19 cellular contexts compared by ENCODE assay signal in genomic region chr6:162151050-162151658, GRCh38.
DNase-seq lines count a peak whose midpoint lies in the region; ATAC-seq and TF ChIP-seq lines count a peak whose summit lies in the region.
"Had no signal": no experiment of that assay in that cellular context is flagged by ENCODE, and none has a peak within 500 bp of the region (broad histone marks: within the 10 kb centered on the region; RNA-seq: fewer than 3 reads in every experiment).

No MANE protein-coding gene starts in this region.

- peaks cover 4% of the 10 kb centered on the region for H3K4me1 Mint-ChIP-seq in stimulated activated naive CD8-positive, alpha-beta T cell treated with anti-CD3 and anti-CD28 coated beads, Interleukin-15, Interleukin-2, amounts not matched to agents 100 ng/mL and 50 ng/mL, for 24 hours (ENCODE audit: low read depth)
- no peaks in the 10 kb centered on the region for H3K4me1 Mint-ChIP-seq in nephron progenitor cell
- H3K4me1 Mint-ChIP-seq: activated naive CD8-positive, alpha-beta T cell treated with anti-CD3 and anti-CD28 coated beads for 36 hours had no signal

- H3K79me1 ChIP-seq in mesenchymal stem cell (replicated peaks; ENCODE audit: low read length, poor library complexity, severe bottlenecking) = no peaks in the 10 kb centered on the region

- peaks cover 5% of the 10 kb centered on the region for H3K9me3 ChIP-seq in mesenchymal stem cell (ENCODE audit: control insufficient read depth, low read length)

- peak overlapping the region; percentile 15 for H3K4me3 Mint-ChIP-seq in stimulated activated naive CD8-positive, alpha-beta T cell treated with anti-CD3 and anti-CD28 coated beads, Interleukin-15, Interleukin-2, amounts not matched to agents 100 ng/mL and 50 ng/mL, for 24 hours
- H3K4me3 Mint-ChIP-seq in nephron progenitor cell = no peak overlapping the region
- H3K4me3 Mint-ChIP-seq: activated naive CD8-positive, alpha-beta T cell treated with anti-CD3 and anti-CD28 coated beads for 36 hours; GM23338; naive thymus-derived CD8-positive, alpha-beta T cell had no signal

- no peak overlapping the region for H3K4me2 ChIP-seq in mesenchymal stem cell (ENCODE audit: low read length, poor library complexity, severe bottlenecking)
- H3K4me2 ChIP-seq: GM23338 had no signal

- H4K91ac ChIP-seq in mesenchymal stem cell (ENCODE audit: low read length) = no peak overlapping the region

- H3K23ac ChIP-seq in mesenchymal stem cell (ENCODE audit: low read length in 2 of 2) = no peak overlapping the region

- WGBS in mesenchymal stem cell = 70% methylated on average over 4 of the region's 6 CpGs

- H3K36me3 Mint-ChIP-seq in stimulated activated naive CD8-positive, alpha-beta T cell treated with anti-CD3 and anti-CD28 coated beads, Interleukin-15, Interleukin-2, amounts not matched to agents 100 ng/mL and 50 ng/mL, for 24 hours (ENCODE audit: low read depth) = no peaks in the 10 kb centered on the region
- no peaks in the 10 kb centered on the region for H3K36me3 Mint-ChIP-seq in nephron progenitor cell (ENCODE audit: low read depth)
- H3K36me3 Mint-ChIP-seq: activated naive CD8-positive, alpha-beta T cell treated with anti-CD3 and anti-CD28 coated beads for 36 hours had no signal

- H2AFZ ChIP-seq in mesenchymal stem cell (ENCODE audit: low read depth, low read length) = no peak overlapping the region
- H2AFZ ChIP-seq: GM23338 had no signal

- no peak overlapping the region for H3K14ac ChIP-seq in mesenchymal stem cell (ENCODE audit: low read length in 2 of 2)

- H3K9me3 Mint-ChIP-seq in stimulated activated naive CD8-positive, alpha-beta T cell treated with anti-CD3 and anti-CD28 coated beads, Interleukin-15, Interleukin-2, amounts not matched to agents 100 ng/mL and 50 ng/mL, for 24 hours = peaks cover 4% of the 10 kb centered on the region
- no peaks in the 10 kb centered on the region for H3K9me3 Mint-ChIP-seq in nephron progenitor cell

- no peak overlapping the region for H3K27ac Mint-ChIP-seq in stimulated activated naive CD8-positive, alpha-beta T cell treated with anti-CD3 and anti-CD28 coated beads, Interleukin-15, Interleukin-2, amounts not matched to agents 100 ng/mL and 50 ng/mL, for 24 hours
- no peak overlapping the region for H3K27ac Mint-ChIP-seq in nephron progenitor cell
- H3K27ac Mint-ChIP-seq: activated naive CD8-positive, alpha-beta T cell treated with anti-CD3 and anti-CD28 coated beads for 36 hours; naive thymus-derived CD8-positive, alpha-beta T cell had no signal

- no peak overlapping the region for H2BK15ac ChIP-seq in mesenchymal stem cell (ENCODE audit: low read depth, poor library complexity, severe bottlenecking)

- no peak overlapping the region for H2BK120ac ChIP-seq in mesenchymal stem cell (ENCODE audit: low read depth, low read length)

- peaks cover 2% of the 10 kb centered on the region for H3K4me1 ChIP-seq in mesenchymal stem cell (ENCODE audit: control insufficient read depth, insufficient read depth, low read depth, low read length)

- TF ChIP-seq CTCF in nephron progenitor cell (IDR thresholded peaks at IDR 0.05) = no peak

- H3K27me3 Mint-ChIP-seq in stimulated activated naive CD8-positive, alpha-beta T cell treated with anti-CD3 and anti-CD28 coated beads, Interleukin-15, Interleukin-2, amounts not matched to agents 100 ng/mL and 50 ng/mL, for 24 hours = no peaks in the 10 kb centered on the region
- no peaks in the 10 kb centered on the region for H3K27me3 Mint-ChIP-seq in nephron progenitor cell (ENCODE audit: low read depth, poor library complexity)
- H3K27me3 Mint-ChIP-seq: activated naive CD8-positive, alpha-beta T cell treated with anti-CD3 and anti-CD28 coated beads for 36 hours; naive thymus-derived CD8-positive, alpha-beta T cell had no signal

- H3K4me3 ChIP-seq in mesenchymal stem cell (ENCODE audit: insufficient read depth in 1 of 2, low read depth in 1 of 2, low read length in 2 of 2) = no peak overlapping the region
- H3K4me3 ChIP-seq: GM23338, left ventricle myocardium inferior had no signal

- H3K4ac ChIP-seq in mesenchymal stem cell (ENCODE audit: low read depth in 1 of 2, low read length in 2 of 2) = no peak overlapping the region

- H3K27ac ChIP-seq in mesenchymal stem cell (ENCODE audit: low read length, poor library complexity, severe bottlenecking) = no peak overlapping the region
- H3K27ac ChIP-seq: epithelial cell of prostate, left ventricle myocardium inferior, RWPE1 had no signal

- no peak overlapping the region for H2BK5ac ChIP-seq in mesenchymal stem cell (ENCODE audit: low read depth, low read length, poor library complexity, severe bottlenecking)

- H3K9ac ChIP-seq in mesenchymal stem cell (ENCODE audit: low read length) = no peak overlapping the region

- H3K27me3 ChIP-seq in mesenchymal stem cell (ENCODE audit: control insufficient read depth in 1 of 2, insufficient read depth in 1 of 2, low read length in 2 of 2) = no peaks in the 10 kb centered on the region

- no peak for ATAC-seq in stimulated activated naive CD8-positive, alpha-beta T cell treated with anti-CD3 and anti-CD28 coated beads, Interleukin-15, Interleukin-2, amounts not matched to agents 100 U/mL and 50 U/mL, for 24 hours
- ATAC-seq in GM19023 (IDR thresholded peaks at IDR 0.05; ENCODE audit: unreplicated experiment) = no peak
- no peak for ATAC-seq in HG03457 (IDR thresholded peaks at IDR 0.05; ENCODE audit: unreplicated experiment)
- ATAC-seq: naive thymus-derived CD8-positive, alpha-beta T cell had no signal

- no peak for DNase-seq in stimulated activated naive CD8-positive, alpha-beta T cell treated with anti-CD3 and anti-CD28 coated beads, Interleukin-15, Interleukin-2, amounts not matched to agents 100 U/mL and 50 U/mL, for 24 hours
- peak; percentile 12 for DNase-seq in astrocyte of the hippocampus (ENCODE audit: low read depth, low spot score)
- peak; percentile 10 for DNase-seq in mesenchymal stem cell
- DNase-seq in nephron progenitor cell = no peak
- no peak for DNase-seq in GDM1 (lab: John Stamatoyannopoulos, UW)
- DNase-seq: activated naive CD8-positive, alpha-beta T cell treated with anti-CD3 and anti-CD28 coated beads for 36 hours; Calu3; left ventricle myocardium inferior; naive thymus-derived CD8-positive, alpha-beta T cell; NCI-H187; NCI-H524; stimulated activated CD4-positive, alpha-beta T cell treated with anti-CD3 and anti-CD28 coated beads, Interleukin-4, amount 100 ng/mL, for 4 hours; T-helper 1 cell had no signal

- no peak overlapping the region for H2BK12ac ChIP-seq in mesenchymal stem cell (ENCODE audit: low read length in 2 of 2)

- peak overlapping the region in 1 of 2 experiments; percentile 22 for H3K18ac ChIP-seq in mesenchymal stem cell (ENCODE audit: low read depth in 1 of 2, low read length in 2 of 2)

- no peak overlapping the region for H2AK5ac ChIP-seq in mesenchymal stem cell (ENCODE audit: low read length, severe bottlenecking)

- H4K8ac ChIP-seq in mesenchymal stem cell (ENCODE audit: low read length) = no peak overlapping the region

- no peaks in the 10 kb centered on the region for H3K36me3 ChIP-seq in mesenchymal stem cell (ENCODE audit: control insufficient read depth in 1 of 2, insufficient read depth in 2 of 2, low read depth in 1 of 2, low read length in 2 of 2)
- H3K36me3 ChIP-seq: left ventricle myocardium inferior had no signal

Comparison
In these comparisons a context has a peak if more than half of its experiments do, and no peak if none do; other contexts are left out.
1. DNase-seq: peak in astrocyte of the hippocampus (single experiment) and mesenchymal stem cell (single experiment); none in stimulated activated naive CD8-positive, alpha-beta T cell treated with anti-CD3 and anti-CD28 coated beads, Interleukin-15, Interleukin-2, amounts not matched to agents 100 U/mL and 50 U/mL, for 24 hours (single experiment), nephron progenitor cell (single experiment) and GDM1 (single experiment).